In the genomic region with DNA sequence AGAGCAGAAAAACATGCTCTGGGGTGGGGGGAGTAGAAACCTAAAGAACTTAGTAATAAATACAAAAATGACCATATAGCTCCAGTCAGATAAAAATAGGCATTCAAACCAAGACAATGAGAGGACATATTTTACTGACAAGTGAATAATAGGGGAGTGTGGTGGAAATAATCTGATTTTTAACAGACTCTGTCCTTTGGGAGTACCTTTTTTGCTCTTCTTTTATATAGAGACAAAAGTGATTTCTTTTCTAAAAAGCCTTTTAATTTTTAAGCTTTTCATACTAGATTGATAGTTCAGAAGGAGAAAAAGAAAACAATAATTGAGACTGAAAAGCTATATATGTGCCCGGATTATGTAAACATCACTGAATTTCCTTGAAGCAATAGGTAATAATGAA, we compare ENCODE assay signal across 1 cellular context.
TF ChIP-seq lines count a peak whose summit lies in the region.

No MANE protein-coding gene starts in this region.

TF ChIP-seq in GM23338, 12 proteins besides CTCF, POLR2A, EP300 and RAD21 (continued from another document):
- no peak for TF ChIP-seq ETS1 (IDR thresholded peaks at IDR 0.05)
- TF ChIP-seq, protein P1, sequence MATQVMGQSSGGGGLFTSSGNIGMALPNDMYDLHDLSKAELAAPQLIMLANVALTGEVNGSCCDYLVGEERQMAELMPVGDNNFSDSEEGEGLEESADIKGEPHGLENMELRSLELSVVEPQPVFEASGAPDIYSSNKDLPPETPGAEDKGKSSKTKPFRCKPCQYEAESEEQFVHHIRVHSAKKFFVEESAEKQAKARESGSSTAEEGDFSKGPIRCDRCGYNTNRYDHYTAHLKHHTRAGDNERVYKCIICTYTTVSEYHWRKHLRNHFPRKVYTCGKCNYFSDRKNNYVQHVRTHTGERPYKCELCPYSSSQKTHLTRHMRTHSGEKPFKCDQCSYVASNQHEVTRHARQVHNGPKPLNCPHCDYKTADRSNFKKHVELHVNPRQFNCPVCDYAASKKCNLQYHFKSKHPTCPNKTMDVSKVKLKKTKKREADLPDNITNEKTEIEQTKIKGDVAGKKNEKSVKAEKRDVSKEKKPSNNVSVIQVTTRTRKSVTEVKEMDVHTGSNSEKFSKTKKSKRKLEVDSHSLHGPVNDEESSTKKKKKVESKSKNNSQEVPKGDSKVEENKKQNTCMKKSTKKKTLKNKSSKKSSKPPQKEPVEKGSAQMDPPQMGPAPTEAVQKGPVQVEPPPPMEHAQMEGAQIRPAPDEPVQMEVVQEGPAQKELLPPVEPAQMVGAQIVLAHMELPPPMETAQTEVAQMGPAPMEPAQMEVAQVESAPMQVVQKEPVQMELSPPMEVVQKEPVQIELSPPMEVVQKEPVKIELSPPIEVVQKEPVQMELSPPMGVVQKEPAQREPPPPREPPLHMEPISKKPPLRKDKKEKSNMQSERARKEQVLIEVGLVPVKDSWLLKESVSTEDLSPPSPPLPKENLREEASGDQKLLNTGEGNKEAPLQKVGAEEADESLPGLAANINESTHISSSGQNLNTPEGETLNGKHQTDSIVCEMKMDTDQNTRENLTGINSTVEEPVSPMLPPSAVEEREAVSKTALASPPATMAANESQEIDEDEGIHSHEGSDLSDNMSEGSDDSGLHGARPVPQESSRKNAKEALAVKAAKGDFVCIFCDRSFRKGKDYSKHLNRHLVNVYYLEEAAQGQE (IDR thresholded peaks at IDR 0.05; ENCODE audit: unreplicated experiment): no peak
- no peak for TF ChIP-seq ZNF114 (CRISPR knock-in tag; IDR thresholded peaks at IDR 0.05)
- no peak for TF ChIP-seq NANOG (IDR thresholded peaks at IDR 0.05; ENCODE audit: borderline replicate concordance)
- TF ChIP-seq JUNB (IDR thresholded peaks at IDR 0.05; ENCODE audit: unreplicated experiment): no peak
- TF ChIP-seq ZNF331 (CRISPR knock-in tag; IDR thresholded peaks at IDR 0.05; ENCODE audit: low read depth): no peak
TF ChIP-seq in GM23338: peak in this region for 0.
